In genomic region chr16:15427648-15428239, GRCh38 we compare ENCODE assay signal across 1 cellular context.
TF ChIP-seq lines count a peak whose summit lies in the region.

No MANE protein-coding gene starts in this region.

TF ChIP-seq in IMR-90, 13 proteins besides CTCF, POLR2A, EP300 and RAD21 (continued from another document):
- TF ChIP-seq MXI1 (IDR thresholded peaks at IDR 0.05; ENCODE audit: borderline replicate concordance, low read depth, low read length) (peak; percentile 96), BHLHE40 (IDR thresholded peaks at IDR 0.05; ENCODE audit: low read depth, low read length) (no peak)
